ENCODE assay signal across 8 cellular contexts in genomic region chr2:44778671-44779476, GRCh38.
DNase-seq lines count a peak whose midpoint lies in the region; ATAC-seq and TF ChIP-seq lines count a peak whose summit lies in the region.

No MANE protein-coding gene starts in this region.

- H3K9me3 Mint-ChIP-seq in IgD-negative memory B cell = no peaks in the 10 kb centered on the region

- H3K36me3 ChIP-seq in esophagus muscularis mucosa = no peaks in the 10 kb centered on the region

- DNase-seq in iPS-NIHi7 (ENCODE audit: extremely low spot score) (peak; percentile 76), esophagus muscularis mucosa (ENCODE audit: extremely low spot score) (no peak), OCI-M2 (lab: John Stamatoyannopoulos, UW; ENCODE audit: unreplicated experiment) (no peak), activated gamma-delta T cell (lab: John Stamatoyannopoulos, UW) (no peak)
- DNase-seq in stimulated activated CD4-positive, alpha-beta T cell treated with anti-CD3 and anti-CD28 coated beads, Interleukin-4, amount 100 ng/mL, for 24 hours = no peak

- H3K4me3 ChIP-seq in esophagus muscularis mucosa = no peak overlapping the region

- no peak for TF ChIP-seq POLR2A in esophagus muscularis mucosa (IDR thresholded peaks at IDR 0.05; ENCODE audit: low read depth)

- WGBS in esophagus muscularis mucosa = 70% methylated on average over 20 of the region's 20 CpGs

- H3K4me1 Mint-ChIP-seq in IgD-negative memory B cell = peaks cover 16 to 19% (median 16%) of the 10 kb centered on the region in 3 donors

- no peak for TF ChIP-seq CTCF in esophagus muscularis mucosa (IDR thresholded peaks at IDR 0.05)

- H3K27me3 Mint-ChIP-seq in IgD-negative memory B cell = no peaks in the 10 kb centered on the region

- intact Hi-C loops in esophagus muscularis mucosa (cut with DNase I) = no loop called here

- no peak for TF ChIP-seq EP300 in esophagus muscularis mucosa (IDR thresholded peaks at IDR 0.05)

- H3K27ac ChIP-seq in esophagus muscularis mucosa (replicated peaks in 1 of 4) = no peak overlapping the region

- ATAC-seq in GM18498 (IDR thresholded peaks at IDR 0.05; ENCODE audit: unreplicated experiment) (peak; percentile 94), GM21786 (IDR thresholded peaks at IDR 0.05; ENCODE audit: unreplicated experiment) (peak; percentile 93)

- peak overlapping the region; percentile 66 to 92 (median 84) for H3K4me3 Mint-ChIP-seq in IgD-negative memory B cell

- peaks cover 3 to 10% (median 7%) of the 10 kb centered on the region in 4 donors for H3K4me1 ChIP-seq in esophagus muscularis mucosa

- H3K27ac Mint-ChIP-seq in IgD-negative memory B cell = peak overlapping the region in 2 of 3 donors; percentile 56 to 84

- H3K27me3 ChIP-seq in esophagus muscularis mucosa = no peaks in the 10 kb centered on the region

- H3K9me3 ChIP-seq in esophagus muscularis mucosa = peaks cover 0 to 16% (median 12%) of the 10 kb centered on the region in 4 donors

- H3K36me3 Mint-ChIP-seq in IgD-negative memory B cell = peaks cover 2% of the 10 kb centered on the region
